In the genomic region with DNA sequence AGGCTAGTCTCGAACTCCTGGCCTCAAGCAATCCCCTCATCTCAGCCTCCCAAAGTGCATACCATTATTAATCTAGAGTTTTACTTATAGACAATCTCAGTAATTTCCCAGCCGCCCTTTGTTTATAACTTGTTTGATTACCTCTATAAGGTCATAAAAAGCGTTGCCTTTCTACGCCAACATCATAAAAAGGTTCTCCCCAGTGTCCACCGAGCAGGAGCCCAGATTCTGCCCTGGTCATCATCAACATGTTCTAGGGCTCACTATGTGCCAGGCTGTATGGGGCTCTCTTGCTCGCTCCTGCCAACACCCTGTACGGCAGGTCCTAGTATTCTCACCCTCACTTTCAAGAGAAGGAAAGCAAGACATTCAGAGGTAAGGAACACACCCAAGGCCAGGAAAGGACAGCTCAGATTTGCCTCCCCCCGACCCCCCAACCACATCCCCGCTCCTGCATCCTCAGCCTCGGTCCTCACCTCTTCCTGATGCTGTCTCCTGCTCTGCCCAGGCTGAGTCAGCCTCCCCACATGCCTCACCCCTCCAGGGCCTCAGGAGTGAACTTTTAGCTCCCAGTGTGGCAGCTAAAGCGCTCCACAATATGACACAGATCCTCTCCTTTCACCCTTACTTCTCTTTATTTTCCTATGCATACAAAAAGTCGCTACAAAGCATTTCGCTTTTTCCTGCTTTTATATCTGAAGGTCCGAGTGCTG, we compare ENCODE assay signal across 24 cellular contexts. TPM values are rescaled to one million over a fixed set of nuclear protein-coding genes. Genes with fewer than 3 reads are reported as not detected.
A peak's percentile ranks its signal among the peaks of the same experiment; 100 is the strongest.
DNase-seq lines count a peak whose midpoint lies in the region; ATAC-seq and TF ChIP-seq lines count a peak whose summit lies in the region.
"Had no signal": no experiment of that assay in that cellular context is flagged by ENCODE, and none has a peak within 500 bp of the region (broad histone marks: within the 10 kb centered on the region; RNA-seq: fewer than 3 reads in every experiment).

No MANE protein-coding gene starts in this region.

- H3K9me3 ChIP-seq in RWPE2 (ENCODE audit: severe bottlenecking) = no peaks in the 10 kb centered on the region
- H3K9me3 ChIP-seq: lower lobe of right lung, Peyer's patch had no signal

- peak overlapping the region; percentile 73 to 86 for H3K27ac Mint-ChIP-seq in effector memory CD8-positive, alpha-beta T cell
- H3K27ac Mint-ChIP-seq in neural crest cell (ENCODE audit: unreplicated experiment) = peak overlapping the region; percentile 84
- H3K27ac Mint-ChIP-seq: activated CD4-positive, alpha-beta memory T cell treated with anti-CD3 and anti-CD28 coated beads, Interleukin-2, amount 10 ng/mL, durations not matched to agents 7 days and 5 days; activated naive CD8-positive, alpha-beta T cell treated with anti-CD3 and anti-CD28 coated beads, Interleukin-2, amount 10 ng/mL, durations not matched to agents 7 days and 5 days; progenitor cell of endocrine pancreas had no signal

- TF ChIP-seq CTCF in RWPE2 (IDR thresholded peaks at IDR 0.05; ENCODE audit: poor library complexity, severe bottlenecking) (no peak), neural crest cell (conservative IDR thresholded peaks at IDR 0.05) (no peak)

- peaks cover 40% of the 10 kb centered on the region for H3K36me3 ChIP-seq in RWPE2 (ENCODE audit: low read depth)

- peaks cover 24% of the 10 kb centered on the region for H3K4me1 ChIP-seq in RWPE2 (ENCODE audit: insufficient read depth, poor library complexity, severe bottlenecking)

- ATAC-seq in RWPE2 (ENCODE audit: low read depth) (0 out of 3 replicates have a peak, but pooled peaks have one; percentile 32), HG03196 (IDR thresholded peaks at IDR 0.05; ENCODE audit: unreplicated experiment) (no peak)
- ATAC-seq in effector memory CD8-positive, alpha-beta T cell (replicated peaks) = no peak
- ATAC-seq: activated CD4-positive, CD25-positive, alpha-beta regulatory T cell treated with anti-CD3 and anti-CD28 coated beads, Interleukin-2, amount 50 U/mL, for 24 hours; K562; lower lobe of right lung; sciatic nerve; stimulated activated naive B cell treated with anti-CD40 and anti-IgM and Interleukin-4, amounts not matched to agents 10 μg/mL and 1 μg/mL and 100 μg/mL, for 72 hours had no signal

- no peak overlapping the region for H3K27ac ChIP-seq in RWPE2 (ENCODE audit: poor library complexity, severe bottlenecking)
- H3K27ac ChIP-seq: C4-2B, lower lobe of right lung had no signal

- peaks cover 26 to 30% of the 10 kb centered on the region in 2 donors for H3K4me1 Mint-ChIP-seq in effector memory CD8-positive, alpha-beta T cell (ENCODE audit: low read depth in 2 of 2)
- H3K4me1 Mint-ChIP-seq in neural crest cell = no peaks in the 10 kb centered on the region

- H3K4me3 ChIP-seq in RWPE2 (ENCODE audit: severe bottlenecking) = no peak overlapping the region
- H3K4me3 ChIP-seq: K562, lower lobe of right lung, Peyer's patch had no signal

- H3K36me3 Mint-ChIP-seq in effector memory CD8-positive, alpha-beta T cell (ENCODE audit: insufficient read depth) = peaks cover 72% of the 10 kb centered on the region
- H3K36me3 Mint-ChIP-seq in neural crest cell (ENCODE audit: low read depth) = peaks cover 9% of the 10 kb centered on the region

- H3K4me3 Mint-ChIP-seq in effector memory CD8-positive, alpha-beta T cell = no peak overlapping the region
- H3K4me3 Mint-ChIP-seq in neural crest cell = no peak overlapping the region
- H3K4me3 Mint-ChIP-seq: activated CD4-positive, alpha-beta memory T cell treated with anti-CD3 and anti-CD28 coated beads, Interleukin-2, amount 10 ng/mL, durations not matched to agents 7 days and 5 days; activated naive CD8-positive, alpha-beta T cell treated with anti-CD3 and anti-CD28 coated beads, Interleukin-2, amount 10 ng/mL, durations not matched to agents 7 days and 5 days; stimulated activated naive B cell treated with anti-CD40 and anti-IgM and Interleukin-4, amounts not matched to agents 10 μg/mL and 1 μg/mL and 100 μg/mL, for 72 hours had no signal

- no peaks in the 10 kb centered on the region for H3K9me3 Mint-ChIP-seq in effector memory CD8-positive, alpha-beta T cell
- no peaks in the 10 kb centered on the region for H3K9me3 Mint-ChIP-seq in neural crest cell
- H3K9me3 Mint-ChIP-seq: activated CD4-positive, alpha-beta memory T cell treated with anti-CD3 and anti-CD28 coated beads, Interleukin-2, amount 10 ng/mL, durations not matched to agents 7 days and 5 days; activated naive CD8-positive, alpha-beta T cell treated with anti-CD3 and anti-CD28 coated beads, Interleukin-2, amount 10 ng/mL, durations not matched to agents 7 days and 5 days; stimulated activated naive B cell treated with anti-CD40 and anti-IgM and Interleukin-4, amounts not matched to agents 10 μg/mL and 1 μg/mL and 100 μg/mL, for 72 hours had no signal

- H3K27me3 Mint-ChIP-seq in effector memory CD8-positive, alpha-beta T cell = no peaks in the 10 kb centered on the region
- no peaks in the 10 kb centered on the region for H3K27me3 Mint-ChIP-seq in neural crest cell (ENCODE audit: low read depth)
- H3K27me3 Mint-ChIP-seq: activated CD4-positive, alpha-beta memory T cell treated with anti-CD3 and anti-CD28 coated beads, Interleukin-2, amount 10 ng/mL, durations not matched to agents 7 days and 5 days; activated naive CD8-positive, alpha-beta T cell treated with anti-CD3 and anti-CD28 coated beads, Interleukin-2, amount 10 ng/mL, durations not matched to agents 7 days and 5 days; progenitor cell of endocrine pancreas; stimulated activated naive B cell treated with anti-CD40 and anti-IgM and Interleukin-4, amounts not matched to agents 10 μg/mL and 1 μg/mL and 100 μg/mL, for 72 hours had no signal

- H3K27me3 ChIP-seq in RWPE2 (ENCODE audit: insufficient read depth, poor library complexity, severe bottlenecking) = no peaks in the 10 kb centered on the region
- H3K27me3 ChIP-seq: Peyer's patch had no signal

- DNase-seq in ELR (ENCODE audit: low read depth) (peak; percentile 69), RWPE2 (ENCODE audit: low spot score) (no peak), neural crest cell (ENCODE audit: low read depth, low spot score) (no peak), A172 (ENCODE audit: low spot score) (no peak), GM03348 (ENCODE audit: low spot score) (no peak)
- DNase-seq in effector memory CD8-positive, alpha-beta T cell = no peak
- no peak for DNase-seq in stimulated activated CD4-positive, alpha-beta T cell treated with anti-CD3 and anti-CD28 coated beads, Interleukin-12 subunit alpha, Interleukin-12 subunit beta, amount 100 ng/mL, for 4 hours
- DNase-seq: activated CD4-positive, alpha-beta memory T cell treated with anti-CD3 and anti-CD28 coated beads, Interleukin-2, amount 10 ng/mL, durations not matched to agents 7 days and 5 days; activated gamma-delta T cell; activated naive CD8-positive, alpha-beta T cell treated with anti-CD3 and anti-CD28 coated beads, Interleukin-2, amount 10 ng/mL, durations not matched to agents 7 days and 5 days; DMS79 treated with DMSO at 0.1 percent for 48 hours; lower lobe of right lung; NCI-H1105 treated with DMSO at 0.1 percent for 48 hours; NCI-H2029; NCI-H526 treated with DMSO at 0.1 percent for 48 hours; Peyer's patch; stimulated activated CD4-positive, alpha-beta T cell treated with anti-CD3 and anti-CD28 coated beads, Interleukin-4, amount 100 ng/mL, for 24 hours; stimulated activated naive B cell treated with anti-CD40 and anti-IgM and Interleukin-4, amounts not matched to agents 10 μg/mL and 1 μg/mL and 100 μg/mL, for 72 hours had no signal

RNA-seq across cellular contexts. Expression of gene ARFGAP3, which starts 14.3 kb away (rescaled TPM):
- total RNA-seq in neural crest cell = 28.4 and 29.9 TPM in 2 replicates
- total RNA-seq in A172 (2014; rRNA removed; shearing (Covaris generic)) = 27.7 and 33.0 TPM in 2 replicates
